ENCODE assay signal across 9 cellular contexts in genomic region chr14:65356327-65356836, GRCh38. TPM values are rescaled to one million over a fixed set of nuclear protein-coding genes. Genes with fewer than 3 reads are reported as not detected.
A peak's percentile ranks its signal among the peaks of the same experiment; 100 is the strongest.
DNase-seq lines count a peak whose midpoint lies in the region; ATAC-seq and TF ChIP-seq lines count a peak whose summit lies in the region.
"Had no signal": no experiment of that assay in that cellular context is flagged by ENCODE, and none has a peak within 500 bp of the region (broad histone marks: within the 10 kb centered on the region; RNA-seq: fewer than 3 reads in every experiment).

No MANE protein-coding gene starts in this region.

- peaks cover 12 to 75% (median 14%) of the 10 kb centered on the region in 3 donors for H3K4me1 ChIP-seq in esophagus squamous epithelium

- peak overlapping the region; percentile 79 for H3K27ac Mint-ChIP-seq in T-helper 1 cell treated with Interleukin-12 subunit alpha and Interleukin-12 subunit beta and Interleukin-4 antibody, amounts not matched to agents 30 μg/mL and 1 μg/mL, for 36 hours
- peak overlapping the region; percentile 29 for H3K27ac Mint-ChIP-seq in stimulated activated effector memory CD8-positive, alpha-beta T cell treated with anti-CD3 and anti-CD28 coated beads, Interleukin-12 subunit alpha, Interleukin-12 subunit beta, amount 100 ng/mL, for 72 hours

- H3K36me3 ChIP-seq in H7 (replicated peaks; ENCODE audit: control insufficient read depth, insufficient read depth, low read length) (no peaks in the 10 kb centered on the region), esophagus squamous epithelium (no peaks in the 10 kb centered on the region)

- 21 to 29% methylated on average over 3 to 5 of the region's 5 CpGs for WGBS in esophagus squamous epithelium, 2 donors

- H3K36me3 Mint-ChIP-seq in T-helper 1 cell treated with Interleukin-12 subunit alpha and Interleukin-12 subunit beta and Interleukin-4 antibody, amounts not matched to agents 30 μg/mL and 1 μg/mL, for 36 hours (ENCODE audit: low read depth): peaks cover 34% of the 10 kb centered on the region
- H3K36me3 Mint-ChIP-seq in stimulated activated effector memory CD8-positive, alpha-beta T cell treated with anti-CD3 and anti-CD28 coated beads, Interleukin-12 subunit alpha, Interleukin-12 subunit beta, amount 100 ng/mL, for 72 hours: peaks cover 44% of the 10 kb centered on the region

- H3K9me3 Mint-ChIP-seq in T-helper 1 cell treated with Interleukin-12 subunit alpha and Interleukin-12 subunit beta and Interleukin-4 antibody, amounts not matched to agents 30 μg/mL and 1 μg/mL, for 36 hours: no peaks in the 10 kb centered on the region
- H3K9me3 Mint-ChIP-seq in stimulated activated effector memory CD8-positive, alpha-beta T cell treated with anti-CD3 and anti-CD28 coated beads, Interleukin-12 subunit alpha, Interleukin-12 subunit beta, amount 100 ng/mL, for 72 hours: no peaks in the 10 kb centered on the region

- intact Hi-C loops in esophagus squamous epithelium (cut with DNase I): no loop called here

- H3K4me1 Mint-ChIP-seq in T-helper 1 cell treated with Interleukin-12 subunit alpha and Interleukin-12 subunit beta and Interleukin-4 antibody, amounts not matched to agents 30 μg/mL and 1 μg/mL, for 36 hours (ENCODE audit: low read depth): peaks cover 61% of the 10 kb centered on the region
- peaks cover 23% of the 10 kb centered on the region for H3K4me1 Mint-ChIP-seq in stimulated activated effector memory CD8-positive, alpha-beta T cell treated with anti-CD3 and anti-CD28 coated beads, Interleukin-12 subunit alpha, Interleukin-12 subunit beta, amount 100 ng/mL, for 72 hours

- no peaks in the 10 kb centered on the region for H3K27me3 Mint-ChIP-seq in T-helper 1 cell treated with Interleukin-12 subunit alpha and Interleukin-12 subunit beta and Interleukin-4 antibody, amounts not matched to agents 30 μg/mL and 1 μg/mL, for 36 hours (ENCODE audit: low read depth)

- peak in 1 of 4 donors; percentile 24 for TF ChIP-seq POLR2A in esophagus squamous epithelium (IDR thresholded peaks at IDR 0.05)

- peak; percentile 8 for ATAC-seq in stimulated activated effector memory CD8-positive, alpha-beta T cell treated with anti-CD3 and anti-CD28 coated beads, Interleukin-12 subunit alpha, Interleukin-12 subunit beta, amount 100 ng/mL, for 72 hours
- ATAC-seq in HG02588 (IDR thresholded peaks at IDR 0.05; ENCODE audit: unreplicated experiment) (no peak), HG03457 (IDR thresholded peaks at IDR 0.05; ENCODE audit: unreplicated experiment) (no peak)
- ATAC-seq: activated CD4-positive, CD25-positive, alpha-beta regulatory T cell treated with anti-CD3 and anti-CD28 coated beads, Interleukin-2, amount 50 U/mL, for 24 hours had no signal

- H3K27ac ChIP-seq in esophagus squamous epithelium: peak overlapping the region; percentile 25 to 61 (median 48)

- peak; percentile 35 for DNase-seq in H7
- no peak for DNase-seq in esophagus squamous epithelium (lab: John Stamatoyannopoulos, UW)
- DNase-seq in stimulated activated effector memory CD8-positive, alpha-beta T cell treated with anti-CD3 and anti-CD28 coated beads, Interleukin-12 subunit alpha, Interleukin-12 subunit beta, amount 100 ng/mL, for 72 hours (ENCODE audit: low spot score in 2 of 2): no peak
- no peak for DNase-seq in DMS 273 (lab: John Stamatoyannopoulos, UW; ENCODE audit: unreplicated experiment)
- DNase-seq in activated CD4-positive, CD25-positive, alpha-beta regulatory T cell (lab: John Stamatoyannopoulos, UW): no peak

- H3K4me3 ChIP-seq in H7 (ENCODE audit: insufficient read depth, low read depth, low read length) (no peak overlapping the region), esophagus squamous epithelium (no peak overlapping the region)

- peak overlapping the region; percentile 21 for H3K4me3 Mint-ChIP-seq in T-helper 1 cell treated with Interleukin-12 subunit alpha and Interleukin-12 subunit beta and Interleukin-4 antibody, amounts not matched to agents 30 μg/mL and 1 μg/mL, for 36 hours
- no peak overlapping the region for H3K4me3 Mint-ChIP-seq in stimulated activated effector memory CD8-positive, alpha-beta T cell treated with anti-CD3 and anti-CD28 coated beads, Interleukin-12 subunit alpha, Interleukin-12 subunit beta, amount 100 ng/mL, for 72 hours

- no peaks in the 10 kb centered on the region for H3K27me3 ChIP-seq in H7 (ENCODE audit: control insufficient read depth, insufficient read depth, low read length)
- H3K27me3 ChIP-seq in esophagus squamous epithelium: no peaks in the 10 kb centered on the region

- H3K9me3 ChIP-seq in esophagus squamous epithelium: no peaks in the 10 kb centered on the region

- TF ChIP-seq CTCF in esophagus squamous epithelium (IDR thresholded peaks at IDR 0.05): no peak

RNA-seq across cellular contexts. Expression of gene FUT8, which starts 56.1 kb away (rescaled TPM):
- total RNA-seq in H7 (2014; rRNA removed; shearing (Covaris generic)): 34.9 and 38.5 TPM in 2 replicates
- total RNA-seq in esophagus squamous epithelium: 10 to 100 TPM in 2 of 4 donors, 1 to 10 TPM in 2; 5.5 to 25.4 (median 8.8) TPM
